In genomic region chr20:13022401-13023170, GRCh38 we compare ENCODE assay signal across 12 cellular contexts. TPM values are rescaled to one million over a fixed set of nuclear protein-coding genes. Genes with fewer than 3 reads are reported as not detected.
DNase-seq lines count a peak whose midpoint lies in the region; ATAC-seq and TF ChIP-seq lines count a peak whose summit lies in the region.
"Had no signal": no experiment of that assay in that cellular context is flagged by ENCODE, and none has a peak within 500 bp of the region (broad histone marks: within the 10 kb centered on the region; RNA-seq: fewer than 3 reads in every experiment).

No MANE protein-coding gene starts in this region.

- H3K4me1 Mint-ChIP-seq in chondrocyte (ENCODE audit: low read depth) (peaks cover 37% of the 10 kb centered on the region), type B pancreatic cell (ENCODE audit: unreplicated experiment) (no peaks in the 10 kb centered on the region)

- ATAC-seq in GM18873 (IDR thresholded peaks at IDR 0.05; ENCODE audit: low FRiP score, unreplicated experiment) (no peak), HG02970 (IDR thresholded peaks at IDR 0.05; ENCODE audit: low FRiP score, unreplicated experiment) (no peak)

- H3K27me3 Mint-ChIP-seq in chondrocyte (ENCODE audit: low read depth) = no peaks in the 10 kb centered on the region
- H3K27me3 Mint-ChIP-seq in type B pancreatic cell = no peaks in the 10 kb centered on the region
- H3K27me3 Mint-ChIP-seq: progenitor cell of endocrine pancreas had no signal

- H3K27ac Mint-ChIP-seq in chondrocyte (ENCODE audit: unreplicated experiment) (peak overlapping the region; percentile 84), type B pancreatic cell (no peak overlapping the region)
- H3K27ac Mint-ChIP-seq: progenitor cell of endocrine pancreas had no signal

- no peak for TF ChIP-seq CTCF in chondrocyte (IDR thresholded peaks at IDR 0.05)
- TF ChIP-seq CTCF in type B pancreatic cell (conservative IDR thresholded peaks at IDR 0.05) = no peak

- DNase-seq in AG20443 (ENCODE audit: low spot score) = peak; percentile 70
- DNase-seq in LHCN-M2 (ENCODE audit: low read depth) = peak; percentile 91
- DNase-seq in chondrocyte (ENCODE audit: low spot score) = no peak
- peak; percentile 85 for DNase-seq in kidney tubule cell (ENCODE audit: low spot score)
- no peak for DNase-seq in type B pancreatic cell (ENCODE audit: extremely low spot score, unreplicated experiment)
- no peak for DNase-seq in activated T-cell treated with anti-CD3 and anti-CD28 coated beads, Interleukin-2, amount 50 U/mL, for 48 hours
- DNase-seq: BE2C; stimulated activated CD4-positive, alpha-beta T cell treated with anti-CD3 and anti-CD28 coated beads, Interleukin-4, amount 100 ng/mL, for 1 hour; stimulated activated naive CD4-positive, alpha-beta T cell had no signal

- peaks cover 12% of the 10 kb centered on the region for H3K9me3 Mint-ChIP-seq in chondrocyte (ENCODE audit: low read depth)
- H3K9me3 Mint-ChIP-seq in type B pancreatic cell = peaks cover 8% of the 10 kb centered on the region

- H3K4me3 Mint-ChIP-seq in chondrocyte (ENCODE audit: unreplicated experiment) (no peak overlapping the region), type B pancreatic cell (no peak overlapping the region)

- peaks cover 9% of the 10 kb centered on the region for H3K36me3 Mint-ChIP-seq in chondrocyte (ENCODE audit: low read depth)
- peaks cover 25% of the 10 kb centered on the region for H3K36me3 Mint-ChIP-seq in type B pancreatic cell

RNA-seq across cellular contexts. Expression of gene SPTLC3, which starts 13.8 kb away (rescaled TPM):
- total RNA-seq in LHCN-M2 (2014; rRNA removed) (30.8 and 37.4 TPM in 2 replicates), chondrocyte (5.0 to 11.9 TPM (median 5.8 TPM) in 3 replicates), type B pancreatic cell (ENCODE audit: low replicate concordance) (10.6 and 34.2 TPM in 2 replicates)
- 4.0 TPM for polyA plus RNA-seq in LHCN-M2 (2012)

Comparison
In these comparisons a context has a peak if more than half of its experiments do, and no peak if none do; other contexts are left out.
1. DNase-seq: peak in AG20443 (single experiment), LHCN-M2 (single experiment) and kidney tubule cell (single experiment); none in chondrocyte (single experiment), type B pancreatic cell (single experiment) and activated T-cell treated with anti-CD3 and anti-CD28 coated beads, Interleukin-2, amount 50 U/mL, for 48 hours (0 of 2).